1 cellular context compared by ENCODE assay signal in the genomic region with DNA sequence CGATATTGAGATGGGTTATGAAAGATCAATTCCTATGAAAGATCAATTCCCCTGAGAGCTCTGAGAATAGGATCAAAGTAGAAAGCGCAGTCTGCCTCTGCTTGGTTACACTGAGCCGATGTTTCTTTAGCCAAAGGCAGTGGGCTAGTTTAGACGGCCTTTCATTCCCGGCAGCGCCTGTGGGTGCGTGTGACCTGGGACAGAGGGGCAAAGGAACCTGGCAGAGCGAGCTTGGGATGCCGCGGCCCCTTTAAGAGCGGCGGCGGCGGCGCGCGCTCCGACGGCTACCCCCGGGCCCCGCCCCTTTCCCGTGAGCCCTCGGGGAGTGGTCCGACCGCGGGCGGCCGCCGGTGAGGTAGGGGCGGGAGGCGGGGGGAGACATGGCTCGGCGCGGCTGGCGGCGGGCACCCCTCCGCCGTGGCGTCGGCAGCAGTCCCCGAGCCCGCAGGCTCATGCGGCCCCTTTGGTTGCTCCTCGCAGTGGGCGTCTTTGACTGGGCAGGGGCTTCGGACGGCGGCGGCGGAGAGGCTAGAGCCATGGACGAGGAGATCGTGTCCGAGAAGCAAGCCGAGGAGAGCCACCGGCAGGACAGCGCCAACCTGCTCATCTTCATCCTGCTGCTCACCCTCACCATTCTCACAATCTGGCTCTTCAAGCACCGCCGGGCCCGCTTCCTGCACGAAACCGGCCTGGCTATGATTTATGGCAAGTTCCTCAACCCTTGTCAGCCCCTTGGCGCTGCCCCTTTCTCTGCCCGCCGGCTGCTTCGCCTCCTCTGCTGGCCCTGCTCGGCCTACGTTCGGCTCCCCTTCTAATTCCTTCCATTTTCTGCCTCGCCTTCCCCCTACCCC.
TF ChIP-seq lines count a peak whose summit lies in the region.

A gene (plus strand): TSS at position 313 of the 851 bp plus-strand sequence. CDS start 224 bp downstream, at position 537.

TF ChIP-seq in HEK293, 187 proteins besides CTCF, POLR2A, EP300 and RAD21 (continued from another document):
- TF ChIP-seq, protein P1, sequence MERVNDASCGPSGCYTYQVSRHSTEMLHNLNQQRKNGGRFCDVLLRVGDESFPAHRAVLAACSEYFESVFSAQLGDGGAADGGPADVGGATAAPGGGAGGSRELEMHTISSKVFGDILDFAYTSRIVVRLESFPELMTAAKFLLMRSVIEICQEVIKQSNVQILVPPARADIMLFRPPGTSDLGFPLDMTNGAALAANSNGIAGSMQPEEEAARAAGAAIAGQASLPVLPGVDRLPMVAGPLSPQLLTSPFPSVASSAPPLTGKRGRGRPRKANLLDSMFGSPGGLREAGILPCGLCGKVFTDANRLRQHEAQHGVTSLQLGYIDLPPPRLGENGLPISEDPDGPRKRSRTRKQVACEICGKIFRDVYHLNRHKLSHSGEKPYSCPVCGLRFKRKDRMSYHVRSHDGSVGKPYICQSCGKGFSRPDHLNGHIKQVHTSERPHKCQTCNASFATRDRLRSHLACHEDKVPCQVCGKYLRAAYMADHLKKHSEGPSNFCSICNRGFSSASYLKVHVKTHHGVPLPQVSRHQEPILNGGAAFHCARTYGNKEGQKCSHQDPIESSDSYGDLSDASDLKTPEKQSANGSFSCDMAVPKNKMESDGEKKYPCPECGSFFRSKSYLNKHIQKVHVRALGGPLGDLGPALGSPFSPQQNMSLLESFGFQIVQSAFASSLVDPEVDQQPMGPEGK (tag by site-specific recombination; IDR thresholded peaks at IDR 0.05) = peak; percentile 52
- TF ChIP-seq, protein P2, sequence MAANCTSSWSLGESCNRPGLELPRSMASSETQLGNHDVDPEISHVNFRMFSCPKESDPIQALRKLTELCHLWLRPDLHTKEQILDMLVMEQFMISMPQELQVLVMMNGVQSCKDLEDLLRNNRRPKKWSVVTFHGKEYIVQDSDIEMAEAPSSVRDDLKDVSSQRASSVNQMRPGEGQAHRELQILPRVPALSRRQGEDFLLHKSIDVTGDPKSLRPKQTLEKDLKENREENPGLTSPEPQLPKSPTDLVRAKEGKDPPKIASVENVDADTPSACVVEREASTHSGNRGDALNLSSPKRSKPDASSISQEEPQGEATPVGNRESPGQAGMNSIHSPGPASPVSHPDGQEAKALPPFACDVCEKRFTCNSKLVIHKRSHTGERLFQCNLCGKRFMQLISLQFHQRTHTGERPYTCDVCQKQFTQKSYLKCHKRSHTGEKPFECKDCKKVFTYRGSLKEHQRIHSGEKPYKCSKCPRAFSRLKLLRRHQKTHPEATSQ (tag by site-specific recombination; IDR thresholded peaks at IDR 0.05) = no peak
- TF ChIP-seq, protein P3, sequence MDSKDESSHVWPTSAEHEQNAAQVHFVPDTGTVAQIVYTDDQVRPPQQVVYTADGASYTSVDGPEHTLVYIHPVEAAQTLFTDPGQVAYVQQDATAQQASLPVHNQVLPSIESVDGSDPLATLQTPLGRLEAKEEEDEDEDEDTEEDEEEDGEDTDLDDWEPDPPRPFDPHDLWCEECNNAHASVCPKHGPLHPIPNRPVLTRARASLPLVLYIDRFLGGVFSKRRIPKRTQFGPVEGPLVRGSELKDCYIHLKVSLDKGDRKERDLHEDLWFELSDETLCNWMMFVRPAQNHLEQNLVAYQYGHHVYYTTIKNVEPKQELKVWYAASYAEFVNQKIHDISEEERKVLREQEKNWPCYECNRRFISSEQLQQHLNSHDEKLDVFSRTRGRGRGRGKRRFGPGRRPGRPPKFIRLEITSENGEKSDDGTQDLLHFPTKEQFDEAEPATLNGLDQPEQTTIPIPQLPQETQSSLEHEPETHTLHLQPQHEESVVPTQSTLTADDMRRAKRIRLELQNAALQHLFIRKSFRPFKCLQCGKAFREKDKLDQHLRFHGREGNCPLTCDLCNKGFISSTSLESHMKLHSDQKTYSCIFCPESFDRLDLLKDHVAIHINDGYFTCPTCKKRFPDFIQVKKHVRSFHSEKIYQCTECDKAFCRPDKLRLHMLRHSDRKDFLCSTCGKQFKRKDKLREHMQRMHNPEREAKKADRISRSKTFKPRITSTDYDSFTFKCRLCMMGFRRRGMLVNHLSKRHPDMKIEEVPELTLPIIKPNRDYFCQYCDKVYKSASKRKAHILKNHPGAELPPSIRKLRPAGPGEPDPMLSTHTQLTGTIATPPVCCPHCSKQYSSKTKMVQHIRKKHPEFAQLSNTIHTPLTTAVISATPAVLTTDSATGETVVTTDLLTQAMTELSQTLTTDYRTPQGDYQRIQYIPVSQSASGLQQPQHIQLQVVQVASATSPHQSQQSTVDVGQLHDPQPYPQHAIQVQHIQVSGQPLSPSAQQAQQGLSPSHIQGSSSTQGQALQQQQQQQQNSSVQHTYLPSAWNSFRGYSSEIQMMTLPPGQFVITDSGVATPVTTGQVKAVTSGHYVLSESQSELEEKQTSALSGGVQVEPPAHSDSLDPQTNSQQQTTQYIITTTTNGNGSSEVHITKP (tag by site-specific recombination; IDR thresholded peaks at IDR 0.05) = peak; percentile 53; the same call in 1 of the 2 replicates
- TF ChIP-seq ZNF2 (tag by site-specific recombination; IDR thresholded peaks at IDR 0.05) (0 out of 2 replicates have a peak, but pooled peaks have one; percentile 20), ZNF560 (tag by site-specific recombination; IDR thresholded peaks at IDR 0.05; ENCODE audit: borderline replicate concordance) (peak; percentile 75; the same call in 1 of the 2 replicates), KLF10 (tag by site-specific recombination; IDR thresholded peaks at IDR 0.05) (peak; percentile 70; the same call in 1 of the 2 replicates), ZNF366 (tag by site-specific recombination; conservative IDR thresholded peaks at IDR 0.05) (no peak), ZNF600 (tag by site-specific recombination; IDR thresholded peaks at IDR 0.05) (0 out of 2 replicates have a peak, but pooled peaks have one; percentile 45), SP2 (tag by site-specific recombination; IDR thresholded peaks at IDR 0.05) (0 out of 2 replicates have a peak, but pooled peaks have one; percentile 27), ZNF157 (tag by site-specific recombination; IDR thresholded peaks at IDR 0.05) (no peak), ZNF561 (tag by site-specific recombination; IDR thresholded peaks at IDR 0.05; ENCODE audit: borderline replicate concordance) (no peak), ZNF416 (tag by site-specific recombination; IDR thresholded peaks at IDR 0.05) (no peak), ZNF404 (tag by site-specific recombination; IDR thresholded peaks at IDR 0.05) (no peak), ZNF423 (tag by site-specific recombination; IDR thresholded peaks at IDR 0.05) (peak; percentile 58; the same call in 1 of the 2 replicates)
